1 cellular context compared by ENCODE assay signal in the genomic region with DNA sequence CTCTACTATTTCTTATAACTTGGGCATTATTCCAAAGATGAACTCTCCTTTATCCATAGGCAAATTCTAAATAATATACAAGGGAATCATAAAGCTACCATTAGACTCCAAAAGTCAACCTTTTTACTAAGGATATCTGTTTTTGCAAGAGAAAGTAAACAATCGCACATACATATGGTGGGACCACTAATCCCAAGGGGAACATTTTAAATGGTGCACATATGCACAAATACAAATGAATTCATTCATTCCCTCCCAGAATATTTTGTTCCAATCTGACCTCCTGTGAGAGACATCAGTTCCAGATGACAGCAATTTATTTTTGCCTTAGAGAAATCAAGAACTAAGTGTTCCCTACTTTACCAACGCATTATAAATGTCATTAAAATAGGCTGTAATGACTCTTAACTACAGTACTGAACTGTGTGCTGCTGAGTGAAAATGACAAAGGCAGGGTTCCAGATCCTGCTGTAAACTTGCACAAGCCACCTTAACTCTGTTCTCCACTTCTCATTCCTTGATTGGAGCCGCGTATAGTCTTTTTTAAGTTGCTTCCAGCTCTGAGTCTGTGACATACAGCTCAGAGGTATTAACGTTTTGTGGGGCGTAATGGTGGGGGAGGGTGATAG.
TF ChIP-seq lines count a peak whose summit lies in the region.

No MANE protein-coding gene starts in this region.

TF ChIP-seq in IMR-90, 13 proteins besides CTCF, POLR2A, EP300 and RAD21 (continued from another document):
- TF ChIP-seq, protein P1, sequence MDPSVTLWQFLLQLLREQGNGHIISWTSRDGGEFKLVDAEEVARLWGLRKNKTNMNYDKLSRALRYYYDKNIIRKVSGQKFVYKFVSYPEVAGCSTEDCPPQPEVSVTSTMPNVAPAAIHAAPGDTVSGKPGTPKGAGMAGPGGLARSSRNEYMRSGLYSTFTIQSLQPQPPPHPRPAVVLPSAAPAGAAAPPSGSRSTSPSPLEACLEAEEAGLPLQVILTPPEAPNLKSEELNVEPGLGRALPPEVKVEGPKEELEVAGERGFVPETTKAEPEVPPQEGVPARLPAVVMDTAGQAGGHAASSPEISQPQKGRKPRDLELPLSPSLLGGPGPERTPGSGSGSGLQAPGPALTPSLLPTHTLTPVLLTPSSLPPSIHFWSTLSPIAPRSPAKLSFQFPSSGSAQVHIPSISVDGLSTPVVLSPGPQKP (IDR thresholded peaks at IDR 0.05; ENCODE audit: borderline replicate concordance, low read depth, low read length) = no peak
- no peak for TF ChIP-seq MAFK (IDR thresholded peaks at IDR 0.05; ENCODE audit: low read depth, low read length)
- no peak for TF ChIP-seq RFX5 (IDR thresholded peaks at IDR 0.05; ENCODE audit: low read depth, low read length)
- no peak for TF ChIP-seq RCOR1 (IDR thresholded peaks at IDR 0.05; ENCODE audit: insufficient replicate concordance, low read length)
- no peak for TF ChIP-seq NFE2L2 (IDR thresholded peaks at IDR 0.05; ENCODE audit: low read depth, low read length)
- no peak for TF ChIP-seq CEBPB (IDR thresholded peaks at IDR 0.05; ENCODE audit: low read depth, low read length)
- TF ChIP-seq CHD1 (IDR thresholded peaks at IDR 0.05; ENCODE audit: low read depth, low read length) = no peak
TF ChIP-seq in IMR-90: peak in this region for 0.
